23 cellular contexts compared by ENCODE assay signal in genomic region chr9:87867391-87867790, GRCh38. TPM values are rescaled to one million over a fixed set of nuclear protein-coding genes. Genes with fewer than 3 reads are reported as not detected.
"Had no signal": no experiment of that assay in that cellular context is flagged by ENCODE, and none has a peak within 500 bp of the region (broad histone marks: within the 10 kb centered on the region; RNA-seq: fewer than 3 reads in every experiment).

No MANE protein-coding gene starts in this region.

- H3K27ac ChIP-seq: KMS-11, SJSA1, SK-N-MC had no signal

- H3K27me3 ChIP-seq: SJSA1 had no signal

- H3K9me3 ChIP-seq: SJSA1 had no signal

- DNase-seq: Kasumi-1, MV-4-11, NCI-H1048, NCI-H1105, NCI-H1417, NCI-H1436 treated with DMSO at 0.1 percent for 48 hours, NCI-H1694, NCI-H187 treated with DMSO at 0.1 percent for 48 hours, NCI-H2029 treated with DMSO at 0.1 percent for 48 hours, NCI-H2171 treated with DMSO at 0.1 percent for 48 hours, NCI-H524, NCI-H526 treated with DMSO at 0.1 percent for 48 hours, NCI-H748 treated with DMSO at 0.1 percent for 48 hours, Right ventricle myocardium superior, RPMI8226, SIG-M5 had no signal

- H3K4me2 ChIP-seq: KMS-11 had no signal

- FAIRE-seq: RCC 7860 had no signal

- H3K4me3 ChIP-seq: SJSA1, SK-N-MC had no signal

- H3K9ac ChIP-seq: KMS-11 had no signal

- H3K36me3 ChIP-seq: SJSA1 had no signal

RNA-seq across cellular contexts. Expression of gene SPATA31E1, which starts 15.3 kb away (rescaled TPM):
- total RNA-seq: HT-29, MCF 10A, NCI-H460, Right ventricle myocardium superior had no signal

RNA-seq across cellular contexts. Expression of gene SPATA31C1, which starts 50.4 kb away (rescaled TPM):
- total RNA-seq: HT-29, MCF 10A, NCI-H460, Right ventricle myocardium superior, SJSA1 had no signal
